16 cellular contexts compared by ENCODE assay signal in genomic region chr17:21245703-21246102, GRCh38. TPM values are rescaled to one million over a fixed set of nuclear protein-coding genes. Genes with fewer than 3 reads are reported as not detected.
DNase-seq lines count a peak whose midpoint lies in the region; ATAC-seq and TF ChIP-seq lines count a peak whose summit lies in the region.
"Had no signal": no experiment of that assay in that cellular context is flagged by ENCODE, and none has a peak within 500 bp of the region (broad histone marks: within the 10 kb centered on the region; RNA-seq: fewer than 3 reads in every experiment).

No MANE protein-coding gene starts in this region.

- CTCF ChIA-PET in HEK293 (lab: Yijun Ruan, JAX) = interaction anchor here (2.0 kb wide), 1 partner anchor 8 kb away, joined by 6 read pairs; no protein-coding TSS in a partner anchor

- no peak for DNase-seq in CD4-positive, CD25-positive, alpha-beta regulatory T cell
- DNase-seq in Right ventricle myocardium superior (peak; percentile 56), neuronal stem cell (ENCODE audit: low spot score) (no peak), ureter (ENCODE audit: low spot score) (no peak)
- no peak for DNase-seq in activated naive CD4-positive, alpha-beta T cell treated with Interleukin-2 at 50 U/mL for 16 hours
- DNase-seq: ACHN, DMS 273 treated with DMSO at 0.1 percent for 48 hours, NCI-H1436 treated with DMSO at 0.1 percent for 48 hours, NCI-H2107, NCI-H226, NCI-H526 treated with DMSO at 0.1 percent for 48 hours, PC-3 had no signal

- H2BK15ac ChIP-seq in neuronal stem cell (ENCODE audit: low read length) = no peak overlapping the region

- no peak overlapping the region for H2AK5ac ChIP-seq in neuronal stem cell (ENCODE audit: low read depth, low read length)

- peak overlapping the region in 2 of 3 donors; percentile 23 to 55 for H3K27ac Mint-ChIP-seq in CD4-positive, CD25-positive, alpha-beta regulatory T cell

- peaks cover 3% of the 10 kb centered on the region for H3K36me3 ChIP-seq in CD4-positive, CD25-positive, alpha-beta regulatory T cell (ENCODE audit: control insufficient read depth, insufficient read depth, low read length)
- H3K36me3 ChIP-seq in HEK293 (ENCODE audit: control insufficient read depth in 2 of 2, insufficient read depth in 1 of 2, low read length in 2 of 2) (peaks cover 0 to 12% of the 10 kb centered on the region in 2 experiments; a peak in 2 of 3 replicates), neuronal stem cell (replicated peaks in 1 of 2; ENCODE audit: control insufficient read depth in 2 of 2, insufficient read depth in 2 of 2, low read length in 2 of 2) (no peaks in the 10 kb centered on the region)
- H3K36me3 ChIP-seq: HAP-1 had no signal

- no peak overlapping the region for H2AFZ ChIP-seq in neuronal stem cell (ENCODE audit: low read length)

- H3K9me3 Mint-ChIP-seq in CD4-positive, CD25-positive, alpha-beta regulatory T cell = no peaks in the 10 kb centered on the region

- H3K9ac ChIP-seq in neuronal stem cell (ENCODE audit: low read depth, low read length, poor library complexity) = peak overlapping the region; percentile 78

- TF ChIP-seq CTCF in HEK293 (tag by site-specific recombination; IDR thresholded peaks at IDR 0.05) = no peak

- ATAC-seq in CD4-positive, CD25-positive, alpha-beta regulatory T cell (ENCODE audit: low read depth in 2 of 2) = no peak
- ATAC-seq in Right ventricle myocardium superior (ENCODE audit: poor library complexity) (peak; percentile 48), GM18511 (IDR thresholded peaks at IDR 0.05; ENCODE audit: unreplicated experiment) (no peak), HG03565 (IDR thresholded peaks at IDR 0.05; ENCODE audit: unreplicated experiment) (no peak)
- ATAC-seq: PC-3 had no signal

- peaks cover 3% of the 10 kb centered on the region for H3K79me1 ChIP-seq in neuronal stem cell (ENCODE audit: low read depth, low read length)

- no peaks in the 10 kb centered on the region for H3K27me3 ChIP-seq in CD4-positive, CD25-positive, alpha-beta regulatory T cell (ENCODE audit: control insufficient read depth, insufficient read depth, low read length)
- H3K27me3 ChIP-seq in neuronal stem cell (ENCODE audit: control insufficient read depth in 3 of 3, insufficient read depth in 3 of 3, low read depth in 1 of 3, low read length in 3 of 3) = no peaks in the 10 kb centered on the region

- H3K36me3 Mint-ChIP-seq in CD4-positive, CD25-positive, alpha-beta regulatory T cell = peaks cover 4% of the 10 kb centered on the region

- no peak overlapping the region for H3K14ac ChIP-seq in neuronal stem cell (ENCODE audit: low read length)

- H2BK12ac ChIP-seq in neuronal stem cell (ENCODE audit: low read length) = no peak overlapping the region

- peaks cover 6% of the 10 kb centered on the region for H3K4me1 ChIP-seq in CD4-positive, CD25-positive, alpha-beta regulatory T cell (ENCODE audit: control insufficient read depth, insufficient read depth, low read length, poor library complexity, severe bottlenecking)
- H3K4me1 ChIP-seq in HEK293 (ENCODE audit: control insufficient read depth, insufficient read depth, low read length) = no peaks in the 10 kb centered on the region
- peaks cover 4 to 9% of the 10 kb centered on the region in 2 donors for H3K4me1 ChIP-seq in neuronal stem cell (ENCODE audit: control insufficient read depth in 2 of 2, insufficient read depth in 1 of 2, low read depth in 1 of 2, low read length in 2 of 2)
- H3K4me1 ChIP-seq: HAP-1 had no signal

- intact Hi-C loops in Right ventricle myocardium superior (cut with DNase I) = no loop called here

- WGBS in neuronal stem cell (ENCODE audit: extremely low coverage in 2 of 2, insufficient read length in 2 of 2, insufficient replicate concordance in 1 of 2), 2 donors = no CpG with 5 or more reads among the region's 7 CpGs

- H3K9me3 ChIP-seq in CD4-positive, CD25-positive, alpha-beta regulatory T cell (ENCODE audit: control insufficient read depth in 2 of 2, low read length in 2 of 2) = no peaks in the 10 kb centered on the region
- no peaks in the 10 kb centered on the region for H3K9me3 ChIP-seq in HEK293 (ENCODE audit: control insufficient read depth, insufficient read depth, low read depth, low read length)
- no peaks in the 10 kb centered on the region for H3K9me3 ChIP-seq in neuronal stem cell (replicated peaks in 1 of 2; ENCODE audit: control insufficient read depth in 2 of 2, insufficient read depth in 1 of 2, low read depth in 1 of 2, low read length in 2 of 2)
- H3K9me3 ChIP-seq: HAP-1 had no signal

- H3K4me3 Mint-ChIP-seq in CD4-positive, CD25-positive, alpha-beta regulatory T cell = no peak overlapping the region

- H4K8ac ChIP-seq in neuronal stem cell (ENCODE audit: low read depth, low read length) = no peak overlapping the region

- no peak overlapping the region for H3K4me3 ChIP-seq in CD4-positive, CD25-positive, alpha-beta regulatory T cell (ENCODE audit: low read depth, low read length)
- no peak overlapping the region for H3K4me3 ChIP-seq in HEK293 (ENCODE audit: low read depth, low read length)
- H3K4me3 ChIP-seq in neuronal stem cell (ENCODE audit: low read length in 2 of 2) = no peak overlapping the region
- H3K4me3 ChIP-seq: HAP-1 had no signal

- no peak overlapping the region for H3K4me2 ChIP-seq in neuronal stem cell (ENCODE audit: insufficient read depth, low read length, poor library complexity, severe bottlenecking)

- no peak overlapping the region for H3K27ac ChIP-seq in CD4-positive, CD25-positive, alpha-beta regulatory T cell (ENCODE audit: insufficient read depth, low read length, poor library complexity, severe bottlenecking)
- H3K27ac ChIP-seq in HEK293 (ENCODE audit: extremely low read depth, low read depth, low read length) (no peak overlapping the region), neuronal stem cell (replicated peaks; ENCODE audit: low read length) (no peak overlapping the region)

- no peak overlapping the region for H2BK5ac ChIP-seq in neuronal stem cell (ENCODE audit: low read length)

- H3K18ac ChIP-seq in neuronal stem cell (ENCODE audit: low read length) = peak overlapping the region; percentile 35

- H3K23ac ChIP-seq in neuronal stem cell (ENCODE audit: low read depth, low read length, poor library complexity) = peak overlapping the region; percentile 18

- peaks cover 9 to 48% (median 30%) of the 10 kb centered on the region in 4 donors for H3K4me1 Mint-ChIP-seq in CD4-positive, CD25-positive, alpha-beta regulatory T cell

- no peak overlapping the region for H4K91ac ChIP-seq in neuronal stem cell (ENCODE audit: low read depth, low read length, poor library complexity)

- no peak overlapping the region for H3K4ac ChIP-seq in neuronal stem cell (ENCODE audit: low read length)

- POLR2A ChIA-PET in HEK293 (lab: Yijun Ruan, JAX) = interaction anchor here (0.6 to 0.9 kb wide), 2 partner anchors 16 to 30 kb away, joined by 3 to 4 read pairs; no protein-coding TSS in a partner anchor

- H2BK120ac ChIP-seq in neuronal stem cell (ENCODE audit: low read depth, low read length) = no peak overlapping the region

- H3K27me3 Mint-ChIP-seq in CD4-positive, CD25-positive, alpha-beta regulatory T cell = no peaks in the 10 kb centered on the region

TF ChIP-seq in HEK293, 187 proteins besides CTCF, POLR2A, EP300 and RAD21:
- TF ChIP-seq ZNF324 (tag by site-specific recombination; IDR thresholded peaks at IDR 0.05) (no peak), SP2 (tag by site-specific recombination; IDR thresholded peaks at IDR 0.05) (no peak), ZNF362 (tag by site-specific recombination; IDR thresholded peaks at IDR 0.05) (no peak), ZIC2 (tag by site-specific recombination; IDR thresholded peaks at IDR 0.05) (peak; percentile 95)

RNA-seq across cellular contexts. Expression of gene NATD1, which starts 7.5 kb away (rescaled TPM):
- 12.7 TPM for total RNA-seq in CD4-positive, CD25-positive, alpha-beta regulatory T cell
- 1 to 10 TPM; 2.8 to 4.6 (median 2.8) TPM for polyA plus RNA-seq in CD4-positive, CD25-positive, alpha-beta regulatory T cell
- total RNA-seq in Right ventricle myocardium superior = 19.1 TPM
- polyA plus RNA-seq in neuronal stem cell (2013, experiment 1 of 2) = 8.8 TPM
- polyA plus RNA-seq in neuronal stem cell (2013, experiment 2 of 2) = 8.8 TPM
- 5.6 TPM for total RNA-seq in ureter

RNA-seq across cellular contexts. Expression of gene TMEM11, which starts 31.7 kb away (rescaled TPM):
- 16.1 TPM for total RNA-seq in CD4-positive, CD25-positive, alpha-beta regulatory T cell
- 10 to 100 TPM; 30.8 to 50.3 (median 45.6) TPM for polyA plus RNA-seq in CD4-positive, CD25-positive, alpha-beta regulatory T cell
- 31.9 TPM for total RNA-seq in Right ventricle myocardium superior
- polyA plus RNA-seq in neuronal stem cell (2013, experiment 1 of 2) = 27.7 TPM
- 27.5 TPM for polyA plus RNA-seq in neuronal stem cell (2013, experiment 2 of 2)
- total RNA-seq in ureter = 20.4 TPM

RNA-seq across cellular contexts. Expression of gene MAP2K3, which starts 38.8 kb away (rescaled TPM):
- 70.6 TPM for total RNA-seq in CD4-positive, CD25-positive, alpha-beta regulatory T cell
- polyA plus RNA-seq in CD4-positive, CD25-positive, alpha-beta regulatory T cell = 10 to 100 TPM; 63.4 to 71.9 (median 68.3) TPM
- total RNA-seq in Right ventricle myocardium superior (30.8 TPM), ureter (55.2 TPM)
- polyA plus RNA-seq in neuronal stem cell (2013, experiment 1 of 2) = 10.2 TPM
- polyA plus RNA-seq in neuronal stem cell (2013, experiment 2 of 2) = 10.8 TPM
